Comparison of ENCODE assay signal across 16 cellular contexts in genomic region chr5:143350341-143350740, GRCh38. TPM values are rescaled to one million over a fixed set of nuclear protein-coding genes. Genes with fewer than 3 reads are reported as not detected.
A peak's percentile ranks its signal among the peaks of the same experiment; 100 is the strongest.
DNase-seq lines count a peak whose midpoint lies in the region; ATAC-seq and TF ChIP-seq lines count a peak whose summit lies in the region.
"Had no signal": no experiment of that assay in that cellular context is flagged by ENCODE, and none has a peak within 500 bp of the region (broad histone marks: within the 10 kb centered on the region; RNA-seq: fewer than 3 reads in every experiment).

No MANE protein-coding gene starts in this region.

- CTCF ChIA-PET in HCT116 (lab: Charles Lee): no interaction called here

- peak overlapping the region; percentile 21 for H3K4me2 ChIP-seq in HCT116 (ENCODE audit: low read length)
- H3K4me2 ChIP-seq in OCI-LY1 (ENCODE audit: low read length): no peak overlapping the region
- peak overlapping the region; percentile 21 for H3K4me2 ChIP-seq in skeletal muscle satellite cell (ENCODE audit: low read length)

- H3K27ac ChIP-seq in HCT116 (ENCODE audit: low read depth, low read length): no peak overlapping the region
- H3K27ac ChIP-seq in OCI-LY1 (ENCODE audit: low read depth, low read length, poor library complexity, severe bottlenecking): peak overlapping the region; percentile 27
- peak overlapping the region; percentile 12 for H3K27ac ChIP-seq in brain microvascular endothelial cell
- H3K27ac ChIP-seq: coronary artery had no signal

- DNase-seq in HCT116 (ENCODE audit: low read depth, low spot score) (no peak), brain microvascular endothelial cell (no peak), NCI-H2029 (lab: John Stamatoyannopoulos, UW) (no peak)
- DNase-seq: activated CD4-positive, alpha-beta T cell treated with anti-CD3 and anti-CD28 coated beads, Interleukin-2, amount 10 ng/mL, durations not matched to agents 7 days and 5 days; activated naive CD8-positive, alpha-beta T cell treated with anti-CD3 and anti-CD28 coated beads, Interleukin-2, amount 10 ng/mL, durations not matched to agents 7 days and 5 days; Caco-2; left ventricle myocardium superior; NCI-H1105 treated with DMSO at 0.1 percent for 48 hours; NK-92 treated with Interleukin-12 subunit alpha and Interleukin-12 subunit beta, amount 100 ng/mL, for 24 hours; stimulated activated CD4-positive, alpha-beta T cell treated with anti-CD3 and anti-CD28 coated beads, Interleukin-15, amount 100 ng/mL, for 24 hours had no signal

- in situ Hi-C loops in brain microvascular endothelial cell (cut with HindIII; ENCODE audit: low pct_ligation_motif_present, low sequenced_read_pairs): no loop called here

- no peaks in the 10 kb centered on the region for H3K9me2 ChIP-seq in HCT116 (ENCODE audit: insufficient read depth)
- H3K9me2 ChIP-seq in OCI-LY1 (ENCODE audit: low read depth, low read length): no peaks in the 10 kb centered on the region

- no TSS peak for BruUV-seq in HCT116 (replicated peaks; lab: Mats Ljungman, UMichigan)

- H3K27me3 ChIP-seq in HCT116 (ENCODE audit: insufficient read depth, low read length): no peaks in the 10 kb centered on the region
- H3K27me3 ChIP-seq in OCI-LY1 (ENCODE audit: insufficient read depth, low read length): no peaks in the 10 kb centered on the region
- no peaks in the 10 kb centered on the region for H3K27me3 ChIP-seq in brain microvascular endothelial cell (replicated peaks)
- no peaks in the 10 kb centered on the region for H3K27me3 ChIP-seq in skeletal muscle satellite cell (ENCODE audit: control insufficient read depth, insufficient read depth, low read length)

- POLR2A ChIA-PET in HCT116 (lab: Charles Lee): no interaction called here

- no peaks in the 10 kb centered on the region for H3F3A ChIP-seq in OCI-LY1 (ENCODE audit: insufficient read depth, low read length)

- RAD21 ChIA-PET in HCT116 (lab: Charles Lee; ENCODE audit: low non-redundant PET in 1 of 2, low total read pairs in 2 of 2, uncharacterized antibody in 2 of 2, unreplicated experiment in 2 of 2): no interaction called here

- H3K9ac ChIP-seq in HCT116 (ENCODE audit: low read length): no peak overlapping the region
- H3K9ac ChIP-seq in OCI-LY1 (ENCODE audit: low read length): no peak overlapping the region
- no peak overlapping the region for H3K9ac ChIP-seq in skeletal muscle satellite cell (ENCODE audit: low read depth, low read length)

- H3K9me3 ChIP-seq in HCT116 (ENCODE audit: control insufficient read depth in 1 of 2, insufficient read depth in 1 of 2, low read depth in 1 of 2, low read length in 2 of 2) (no peaks in the 10 kb centered on the region), OCI-LY1 (ENCODE audit: low read length) (no peaks in the 10 kb centered on the region), skeletal muscle satellite cell (replicated peaks; ENCODE audit: low read length) (no peaks in the 10 kb centered on the region)
- H3K9me3 ChIP-seq: Caco-2 had no signal

- ATAC-seq in HCT116: no peak
- ATAC-seq in GM18502 (IDR thresholded peaks at IDR 0.05; ENCODE audit: poor library complexity, unreplicated experiment): no peak
- ATAC-seq in HG02678 (IDR thresholded peaks at IDR 0.05; ENCODE audit: unreplicated experiment): no peak
- ATAC-seq in HG03196 (IDR thresholded peaks at IDR 0.05; ENCODE audit: unreplicated experiment): no peak

- no peaks in the 10 kb centered on the region for H3K36me3 ChIP-seq in HCT116 (ENCODE audit: control insufficient read depth in 1 of 2, insufficient read depth in 2 of 2, low read length in 2 of 2)
- peaks cover 51% of the 10 kb centered on the region; the same call in 1 of the 2 replicates for H3K36me3 ChIP-seq in OCI-LY1 (ENCODE audit: insufficient read depth, low read length)
- H3K36me3 ChIP-seq in brain microvascular endothelial cell (replicated peaks): no peaks in the 10 kb centered on the region
- H3K36me3 ChIP-seq in skeletal muscle satellite cell (ENCODE audit: insufficient read depth, low read length): no peaks in the 10 kb centered on the region

- H2AFZ ChIP-seq in HCT116 (ENCODE audit: low read depth, low read length, poor library complexity, severe bottlenecking) (no peak overlapping the region), OCI-LY1 (ENCODE audit: low read length) (no peak overlapping the region)

- H3K4me1 ChIP-seq in HCT116 (ENCODE audit: control insufficient read depth in 1 of 2, insufficient read depth in 2 of 2, low read length in 2 of 2) (peaks cover 18 to 35% of the 10 kb centered on the region in 2 experiments), OCI-LY1 (ENCODE audit: insufficient read depth, low read length, severe bottlenecking) (peaks cover 67% of the 10 kb centered on the region), skeletal muscle satellite cell (ENCODE audit: control insufficient read depth, insufficient read depth, low read length) (peaks cover 45% of the 10 kb centered on the region)
- H3K4me1 ChIP-seq: Caco-2 had no signal

- H4K20me1 ChIP-seq in HCT116 (ENCODE audit: insufficient read depth) (no peaks in the 10 kb centered on the region), OCI-LY1 (ENCODE audit: insufficient read depth, low read length) (0 out of 2 replicates have a peak, but pooled peaks cover 2% of the 10 kb centered on the region)

- TF ChIP-seq CTCF in HCT116 (IDR thresholded peaks at IDR 0.05 in 2 of 3, conservative IDR thresholded peaks at IDR 0.05 in 1 of 3; ENCODE audit: borderline replicate concordance in 1 of 3, insufficient read depth in 1 of 3, low read depth in 2 of 3, low read length in 2 of 3) (no peak), OCI-LY1 (IDR thresholded peaks at IDR 0.05; ENCODE audit: low read length) (no peak), brain microvascular endothelial cell (IDR thresholded peaks at IDR 0.05; ENCODE audit: low read depth, low read length, missing control alignments) (no peak)

- TF ChIP-seq POLR2A in HCT116 (IDR thresholded peaks at IDR 0.05; ENCODE audit: borderline replicate concordance, extremely low read depth, insufficient read depth, insufficient read length): no peak

- H3K79me2 ChIP-seq in HCT116 (ENCODE audit: insufficient read depth, low read length): no peaks in the 10 kb centered on the region; the same call in 1 of the 2 replicates
- peaks cover 99% of the 10 kb centered on the region for H3K79me2 ChIP-seq in OCI-LY1 (ENCODE audit: insufficient read depth, low read length)

- TF ChIP-seq RAD21 in HCT116 (IDR thresholded peaks at IDR 0.05; ENCODE audit: low read depth): no peak

- no peak overlapping the region for H3K4me3 ChIP-seq in HCT116 (replicated peaks in 1 of 2; ENCODE audit: low read depth in 1 of 2, low read length in 2 of 2)
- H3K4me3 ChIP-seq in OCI-LY1 (ENCODE audit: low read depth, low read length, poor library complexity, severe bottlenecking): no peak overlapping the region
- H3K4me3 ChIP-seq in brain microvascular endothelial cell (ENCODE audit: low read depth, low read length): no peak overlapping the region
- no peak overlapping the region for H3K4me3 ChIP-seq in skeletal muscle satellite cell (ENCODE audit: low read length)
- H3K4me3 ChIP-seq: coronary artery had no signal

- intact Hi-C loops in HCT116 (cut with micrococcal nuclease): no loop called here

TF ChIP-seq in HCT116, 20 proteins besides CTCF, POLR2A, EP300 and RAD21:
- no peak for TF ChIP-seq ATF3 (IDR thresholded peaks at IDR 0.05)
- no peak for TF ChIP-seq ZFX (IDR thresholded peaks at IDR 0.05)
- no peak for TF ChIP-seq POLR2AphosphoS5 (IDR thresholded peaks at IDR 0.05; ENCODE audit: low read depth, low read length)
- TF ChIP-seq ZNF274 (IDR thresholded peaks at IDR 0.05; ENCODE audit: low read depth, low read length): no peak
- no peak for TF ChIP-seq EZH2 (IDR thresholded peaks at IDR 0.05)
- TF ChIP-seq SIN3A (IDR thresholded peaks at IDR 0.05; ENCODE audit: low read depth): no peak
- TF ChIP-seq SRF (IDR thresholded peaks at IDR 0.05; ENCODE audit: low read depth): no peak
- no peak for TF ChIP-seq FOSL1 (IDR thresholded peaks at IDR 0.05; ENCODE audit: low read depth)
- no peak for TF ChIP-seq CEBPB (IDR thresholded peaks at IDR 0.05; ENCODE audit: low read depth)
- no peak for TF ChIP-seq JUND (IDR thresholded peaks at IDR 0.05)
- TF ChIP-seq YY1 (IDR thresholded peaks at IDR 0.05; ENCODE audit: extremely low read depth, insufficient replicate concordance, low read depth, low read length): no peak
- TF ChIP-seq EGR1 (IDR thresholded peaks at IDR 0.05; ENCODE audit: low read depth): no peak
- no peak for TF ChIP-seq EZH2phosphoT487 (IDR thresholded peaks at IDR 0.05; ENCODE audit: borderline replicate concordance)
- TF ChIP-seq SP1 (IDR thresholded peaks at IDR 0.05; ENCODE audit: low read depth): no peak
- TF ChIP-seq REST (IDR thresholded peaks at IDR 0.05; ENCODE audit: low read depth): no peak

RNA-seq across cellular contexts. Expression of gene NR3C1, which starts 53.1 kb away (rescaled TPM):
- 16.0 TPM for total RNA-seq in HCT116 (2021; ENCODE audit: unreplicated experiment)
- 2.6 and 3.7 TPM in 2 replicates for polyA plus RNA-seq in HCT116 (2012)
- total RNA-seq in skeletal muscle satellite cell (2012; rRNA removed): 36.2 and 40.6 TPM in 2 replicates
